Comparison of ENCODE assay signal across 8 cellular contexts in the genomic region with DNA sequence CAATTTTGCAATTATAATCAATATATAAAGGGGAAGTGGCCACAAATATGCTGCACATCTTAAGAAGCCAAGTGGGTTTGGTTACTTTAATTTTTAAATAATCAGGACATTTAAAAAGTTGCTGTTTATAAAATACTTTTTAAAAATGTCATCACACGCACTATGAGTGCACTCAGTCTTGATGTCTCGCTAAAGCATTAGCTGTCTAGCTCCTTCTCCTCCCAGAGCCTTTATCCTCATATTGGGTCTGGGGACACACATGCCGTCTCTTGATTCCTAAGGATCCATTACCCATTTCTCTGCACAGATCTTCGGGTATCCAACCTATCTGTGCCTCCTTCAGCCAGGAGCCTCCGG. TPM values are rescaled to one million over a fixed set of nuclear protein-coding genes. Genes with fewer than 3 reads are reported as not detected.
A peak's percentile ranks its signal among the peaks of the same experiment; 100 is the strongest.
DNase-seq lines count a peak whose midpoint lies in the region; ATAC-seq and TF ChIP-seq lines count a peak whose summit lies in the region.
"Had no signal": no experiment of that assay in that cellular context is flagged by ENCODE, and none has a peak within 500 bp of the region (broad histone marks: within the 10 kb centered on the region; RNA-seq: fewer than 3 reads in every experiment).

No MANE protein-coding gene starts in this region.

- no peaks in the 10 kb centered on the region for H4K20me1 ChIP-seq in OCI-LY3 (ENCODE audit: insufficient read depth, low read length)

- peak overlapping the region in 1 of 2 experiments; percentile 54 for H3K18ac ChIP-seq in mesenchymal stem cell (ENCODE audit: low read depth in 1 of 2, low read length in 2 of 2)

- H3K79me2 ChIP-seq in OCI-LY3 (ENCODE audit: low read length): no peaks in the 10 kb centered on the region

- no peak for TF ChIP-seq CTCF in OCI-LY3 (IDR thresholded peaks at IDR 0.05; ENCODE audit: low read depth, low read length)
- TF ChIP-seq CTCF in coronary artery (IDR thresholded peaks at IDR 0.05): no peak
- no peak for TF ChIP-seq CTCF in transverse colon (IDR thresholded peaks at IDR 0.05)

- no peak overlapping the region for H4K91ac ChIP-seq in mesenchymal stem cell (ENCODE audit: low read length)

- peak overlapping the region; percentile 73 for H3K4me2 ChIP-seq in OCI-LY3 (ENCODE audit: low read length)
- H3K4me2 ChIP-seq in mesenchymal stem cell (ENCODE audit: low read length, poor library complexity, severe bottlenecking): peak overlapping the region; percentile 69

- 21% methylated on average over 5 of the region's 5 CpGs for WGBS in mesenchymal stem cell
- 10 to 17% methylated on average over 4 to 5 of the region's 5 CpGs for WGBS in transverse colon (ENCODE audit: low coverage in 1 of 2), 2 donors

- H2AFZ ChIP-seq in OCI-LY3 (ENCODE audit: low read depth, low read length): no peak overlapping the region
- H2AFZ ChIP-seq in mesenchymal stem cell (ENCODE audit: low read depth, low read length): peak overlapping the region; percentile 79

- no peak for TF ChIP-seq POLR2A in transverse colon (IDR thresholded peaks at IDR 0.05)

- H4K8ac ChIP-seq in mesenchymal stem cell (ENCODE audit: low read length): no peak overlapping the region

- H2BK5ac ChIP-seq in mesenchymal stem cell (ENCODE audit: low read depth, low read length, poor library complexity, severe bottlenecking): no peak overlapping the region

- intact Hi-C loops in transverse colon (cut with DNase I; ENCODE audit: low total_unique reads): no loop called here

- H2BK120ac ChIP-seq in mesenchymal stem cell (ENCODE audit: low read depth, low read length): no peak overlapping the region

- H3K9ac ChIP-seq in OCI-LY3 (ENCODE audit: low read length): no peak overlapping the region
- H3K9ac ChIP-seq in mesenchymal stem cell (ENCODE audit: low read length): peak overlapping the region; percentile 78

- no peak overlapping the region for H3K23ac ChIP-seq in mesenchymal stem cell (ENCODE audit: low read length in 2 of 2)

- ATAC-seq in GM18867 (IDR thresholded peaks at IDR 0.05; ENCODE audit: unreplicated experiment): no peak

- H2BK15ac ChIP-seq in mesenchymal stem cell (ENCODE audit: low read depth, poor library complexity, severe bottlenecking): no peak overlapping the region

- H3K27me3 ChIP-seq in OCI-LY3 (ENCODE audit: low read depth, low read length): peaks cover 24% of the 10 kb centered on the region
- H3K27me3 ChIP-seq in mesenchymal stem cell (ENCODE audit: control insufficient read depth in 1 of 2, insufficient read depth in 1 of 2, low read length in 2 of 2): peaks cover 0 to 12% of the 10 kb centered on the region in 2 experiments
- H3K27me3 ChIP-seq in transverse colon: peaks cover 6% of the 10 kb centered on the region

- no peak overlapping the region for H2BK12ac ChIP-seq in mesenchymal stem cell (ENCODE audit: low read length in 2 of 2)

- H3K14ac ChIP-seq in mesenchymal stem cell (ENCODE audit: low read length in 2 of 2): peak overlapping the region in 1 of 2 experiments; percentile 26

- H3K36me3 ChIP-seq in OCI-LY3 (replicated peaks; ENCODE audit: low read depth, low read length) (no peaks in the 10 kb centered on the region), mesenchymal stem cell (ENCODE audit: control insufficient read depth in 1 of 2, insufficient read depth in 2 of 2, low read depth in 1 of 2, low read length in 2 of 2) (no peaks in the 10 kb centered on the region), transverse colon (no peaks in the 10 kb centered on the region)
- H3K36me3 ChIP-seq: neutrophil had no signal

- no peak overlapping the region for H2AK5ac ChIP-seq in mesenchymal stem cell (ENCODE audit: low read length, severe bottlenecking)

- no peak for DNase-seq in coronary artery (ENCODE audit: low spot score)
- DNase-seq in mesenchymal stem cell: no peak
- no peak for DNase-seq in transverse colon
- DNase-seq in NCI-H2227 (lab: John Stamatoyannopoulos, UW; ENCODE audit: unreplicated experiment): no peak
- DNase-seq in stimulated activated naive CD4-positive, alpha-beta T cell treated with Interleukin-2 at 50 U/mL for 16 hours (lab: John Stamatoyannopoulos, UW): no peak

- H3K27ac ChIP-seq in OCI-LY3 (ENCODE audit: low read length) (no peak overlapping the region), coronary artery (peak overlapping the region; percentile 74 to 97), mesenchymal stem cell (ENCODE audit: low read length, poor library complexity, severe bottlenecking) (peak overlapping the region; percentile 34), transverse colon (peak overlapping the region; percentile 75 to 90 (median 90))
- H3K27ac ChIP-seq: neutrophil had no signal

- H3K4me1 ChIP-seq in OCI-LY3 (ENCODE audit: low read length) (peaks cover 3% of the 10 kb centered on the region; the same call in 1 of the 2 replicates), mesenchymal stem cell (ENCODE audit: control insufficient read depth, insufficient read depth, low read depth, low read length) (no peaks in the 10 kb centered on the region), transverse colon (peaks cover 0 to 23% (median 5%) of the 10 kb centered on the region in 4 donors)

- no peak for TF ChIP-seq EP300 in transverse colon (IDR thresholded peaks at IDR 0.05; ENCODE audit: low read depth)

- H3K9me3 ChIP-seq in OCI-LY3 (ENCODE audit: insufficient read depth, low read length) (no peaks in the 10 kb centered on the region), mesenchymal stem cell (ENCODE audit: control insufficient read depth, low read length) (no peaks in the 10 kb centered on the region), transverse colon (no peaks in the 10 kb centered on the region)
- H3K9me3 ChIP-seq: neutrophil had no signal

- no peak overlapping the region for H3K4ac ChIP-seq in mesenchymal stem cell (ENCODE audit: low read depth in 1 of 2, low read length in 2 of 2)

- H3K79me1 ChIP-seq in mesenchymal stem cell (replicated peaks; ENCODE audit: low read length, poor library complexity, severe bottlenecking): peaks cover 1% of the 10 kb centered on the region

- in situ Hi-C loops in transverse colon (cut with MboI; ENCODE audit: low pct_ligation_motif_present in 1 of 4, low pct_unique_long_range_greater_than_20kb in 1 of 4, low sequenced_read_pairs in 3 of 4): no loop called here

- H3K4me3 ChIP-seq in OCI-LY3 (ENCODE audit: low read length) (peak overlapping the region; percentile 80), coronary artery (peak overlapping the region; percentile 94), mesenchymal stem cell (ENCODE audit: insufficient read depth in 1 of 2, low read depth in 1 of 2, low read length in 2 of 2) (peak overlapping the region; percentile 77), transverse colon (peak overlapping the region in 3 of 4 donors; percentile 64 to 93 (median 68))

RNA-seq across cellular contexts. Expression of gene CAP2, which starts 0.4 kb away (rescaled TPM):
- 39.1 TPM for polyA plus RNA-seq in mesenchymal stem cell (2013, experiment 1 of 2)
- 39.0 TPM for polyA plus RNA-seq in mesenchymal stem cell (2013, experiment 2 of 2)
- total RNA-seq in transverse colon: 10 to 100 TPM in 1 of 4 donors, 1 to 10 TPM in 3; 4.8 to 10.1 (median 7.8) TPM
